In the genomic region with DNA sequence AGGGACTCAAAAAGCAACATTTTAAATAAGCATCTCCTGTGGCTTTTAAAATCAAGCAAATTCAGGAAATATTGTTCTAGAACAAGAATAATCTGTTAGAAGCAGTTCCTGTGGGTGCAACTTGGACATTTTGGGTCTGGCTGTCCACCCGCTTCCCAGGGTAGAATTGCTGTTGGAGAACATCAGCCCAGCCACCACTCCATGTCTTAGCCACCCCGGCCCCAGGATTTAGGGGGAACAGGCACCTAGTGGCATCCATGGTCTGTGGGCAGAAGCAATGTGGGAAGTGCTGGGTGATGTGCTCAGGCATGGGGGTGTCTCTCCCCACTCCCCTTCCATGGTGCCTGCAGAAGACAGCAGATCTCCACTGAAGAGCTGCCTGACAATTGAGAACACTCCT, we compare ENCODE assay signal across 15 cellular contexts.
DNase-seq lines count a peak whose midpoint lies in the region; ATAC-seq and TF ChIP-seq lines count a peak whose summit lies in the region.
"Had no signal": no experiment of that assay in that cellular context is flagged by ENCODE, and none has a peak within 500 bp of the region (broad histone marks: within the 10 kb centered on the region; RNA-seq: fewer than 3 reads in every experiment).

No MANE protein-coding gene starts in this region.

- H3K9me3 ChIP-seq in right lobe of liver = no peaks in the 10 kb centered on the region
- peaks cover 0 to 3% (median 0%) of the 10 kb centered on the region in 3 donors for H3K9me3 ChIP-seq in tibial artery

- H3K27me3 Mint-ChIP-seq in activated naive CD4-positive, alpha-beta T cell treated with anti-CD3 and anti-CD28 coated beads, Interleukin-2, amount 10 ng/mL, durations not matched to agents 7 days and 5 days = peaks cover 33% of the 10 kb centered on the region
- no peaks in the 10 kb centered on the region for H3K27me3 Mint-ChIP-seq in activated T-helper 17 cell treated with anti-CD3 and anti-CD28 coated beads, Interleukin-2, amount 50 U/mL, for 72 hours
- H3K27me3 Mint-ChIP-seq: central memory CD8-positive, alpha-beta T cell had no signal

- TF ChIP-seq CTCF in right lobe of liver (IDR thresholded peaks at IDR 0.05) (no peak), tibial artery (IDR thresholded peaks at IDR 0.05) (no peak)

- H3K36me3 ChIP-seq in right lobe of liver = no peaks in the 10 kb centered on the region
- H3K36me3 ChIP-seq in tibial artery = no peaks in the 10 kb centered on the region
- H3K36me3 ChIP-seq: BLaER1 treated with 17β-estradiol and CSF1 and Interleukin-3, amounts not matched to agents 10 nM and 100 nM; SJSA1 had no signal

- intact Hi-C loops in right lobe of liver (cut with DNase I) (loop anchor here (5.0 to 10.0 kb wide), 2 partner anchors 284 to 287 kb away; no protein-coding TSS in a partner anchor), tibial artery (cut with DNase I; ENCODE audit: low total_unique reads) (loop anchor here (5.0 kb wide), 2 partner anchors 52 to 272 kb away; no protein-coding TSS in a partner anchor)

- no peak overlapping the region for H3K4me3 Mint-ChIP-seq in activated naive CD4-positive, alpha-beta T cell treated with anti-CD3 and anti-CD28 coated beads, Interleukin-2, amount 10 ng/mL, durations not matched to agents 7 days and 5 days
- no peak overlapping the region for H3K4me3 Mint-ChIP-seq in activated T-helper 17 cell treated with anti-CD3 and anti-CD28 coated beads, Interleukin-2, amount 50 U/mL, for 72 hours
- H3K4me3 Mint-ChIP-seq: activated B cell treated with CpG ODN at 0.5 μM for 24 hours; activated CD8-positive, alpha-beta T cell treated with anti-CD3 and anti-CD28 coated beads, Interleukin-2, amount 10 ng/mL, durations not matched to agents 7 days and 5 days; central memory CD8-positive, alpha-beta T cell; endodermal cell had no signal

- CTCF ChIA-PET in activated naive CD4-positive, alpha-beta T cell treated with anti-CD3 and anti-CD28 coated beads, Interleukin-2, amount 10 ng/mL, durations not matched to agents 7 days and 5 days (lab: Charles Lee) = interaction anchor here (0.7 to 6.4 kb wide), 34 partner anchors 9 to 719 kb away, joined by 3 to 208 read pairs (median 6); no protein-coding TSS in a partner anchor

- peak overlapping the region; percentile 14 for H3K27ac Mint-ChIP-seq in activated naive CD4-positive, alpha-beta T cell treated with anti-CD3 and anti-CD28 coated beads, Interleukin-2, amount 10 ng/mL, durations not matched to agents 7 days and 5 days
- H3K27ac Mint-ChIP-seq in activated naive CD4-positive, alpha-beta T cell treated with anti-CD3 and anti-CD28 coated beads, Interleukin-2, amount 50 U/mL, for 72 hours = no peak overlapping the region
- no peak overlapping the region for H3K27ac Mint-ChIP-seq in activated T-helper 17 cell treated with anti-CD3 and anti-CD28 coated beads, Interleukin-2, amount 50 U/mL, for 72 hours
- H3K27ac Mint-ChIP-seq: activated B cell treated with CpG ODN at 0.5 μM for 24 hours; activated T-helper 2 cell treated with anti-CD3 and anti-CD28 coated beads, Interferon-gamma antibody, Interleukin-2, Interleukin-4, amounts not matched to agents 10 μg/mL and 5 μg/mL and 100 μg/mL, durations not matched to agents 14 hours and 24 hours and 36 hours; endodermal cell had no signal

- H3K27me3 ChIP-seq in right lobe of liver (no peaks in the 10 kb centered on the region), tibial artery (no peaks in the 10 kb centered on the region)
- H3K27me3 ChIP-seq: BLaER1 treated with 17β-estradiol and CSF1 and Interleukin-3, amounts not matched to agents 10 nM and 100 nM; SJSA1 had no signal

- no peak for ATAC-seq in activated naive CD4-positive, alpha-beta T cell treated with anti-CD3 and anti-CD28 coated beads, Interleukin-2, amount 50 U/mL, for 72 hours
- no peak for ATAC-seq in right lobe of liver
- ATAC-seq in activated T-helper 17 cell treated with anti-CD3 and anti-CD28 coated beads, Interleukin-2, amount 50 U/mL, for 72 hours (replicated peaks) = no peak
- no peak for ATAC-seq in HG03135 (IDR thresholded peaks at IDR 0.05; ENCODE audit: unreplicated experiment)

- H3K4me1 ChIP-seq in right lobe of liver (peaks cover 0 to 19% (median 8%) of the 10 kb centered on the region in 4 donors), tibial artery (peaks cover 0 to 27% (median 24%) of the 10 kb centered on the region in 4 donors)

- DNase-seq in activated naive CD4-positive, alpha-beta T cell treated with anti-CD3 and anti-CD28 coated beads, Interleukin-2, amount 10 ng/mL, durations not matched to agents 7 days and 5 days = no peak
- no peak for DNase-seq in activated naive CD4-positive, alpha-beta T cell treated with anti-CD3 and anti-CD28 coated beads, Interleukin-2, amount 50 U/mL, for 72 hours (ENCODE audit: low spot score in 2 of 2)
- DNase-seq in right lobe of liver = no peak
- DNase-seq in tibial artery = no peak
- no peak for DNase-seq in NCI-H526 (lab: John Stamatoyannopoulos, UW)
- DNase-seq: activated B cell treated with CpG ODN at 0.5 μM for 24 hours had no signal

- peaks cover 11% of the 10 kb centered on the region for H3K36me3 Mint-ChIP-seq in activated naive CD4-positive, alpha-beta T cell treated with anti-CD3 and anti-CD28 coated beads, Interleukin-2, amount 10 ng/mL, durations not matched to agents 7 days and 5 days
- H3K36me3 Mint-ChIP-seq in activated naive CD4-positive, alpha-beta T cell treated with anti-CD3 and anti-CD28 coated beads, Interleukin-2, amount 50 U/mL, for 72 hours = peaks cover 19 to 24% of the 10 kb centered on the region in 2 donors
- H3K36me3 Mint-ChIP-seq in activated T-helper 17 cell treated with anti-CD3 and anti-CD28 coated beads, Interleukin-2, amount 50 U/mL, for 72 hours (ENCODE audit: low read depth) = peaks cover 14% of the 10 kb centered on the region

- H3K27ac ChIP-seq in angular gyrus (ENCODE audit: low read depth, low read length) (peak overlapping the region; percentile 48), right lobe of liver (peak overlapping the region in 2 of 3 donors; percentile 40 to 46), tibial artery (peak overlapping the region; percentile 61 to 72)
- H3K27ac ChIP-seq: SJSA1 had no signal

- 78% methylated on average over 2 of the region's 2 CpGs for WGBS in right lobe of liver (ENCODE audit: insufficient coverage, low coverage, low lambda C conversion rate, missing lambda C conversion rate)

- H3K4me1 Mint-ChIP-seq in activated naive CD4-positive, alpha-beta T cell treated with anti-CD3 and anti-CD28 coated beads, Interleukin-2, amount 10 ng/mL, durations not matched to agents 7 days and 5 days = peaks cover 50% of the 10 kb centered on the region
- peaks cover 29% of the 10 kb centered on the region for H3K4me1 Mint-ChIP-seq in activated T-helper 17 cell treated with anti-CD3 and anti-CD28 coated beads, Interleukin-2, amount 50 U/mL, for 72 hours

- peaks cover 16% of the 10 kb centered on the region for H3K9me3 Mint-ChIP-seq in activated naive CD4-positive, alpha-beta T cell treated with anti-CD3 and anti-CD28 coated beads, Interleukin-2, amount 10 ng/mL, durations not matched to agents 7 days and 5 days
- peaks cover 12 to 13% of the 10 kb centered on the region in 2 donors for H3K9me3 Mint-ChIP-seq in activated naive CD4-positive, alpha-beta T cell treated with anti-CD3 and anti-CD28 coated beads, Interleukin-2, amount 50 U/mL, for 72 hours
- H3K9me3 Mint-ChIP-seq in activated T-helper 17 cell treated with anti-CD3 and anti-CD28 coated beads, Interleukin-2, amount 50 U/mL, for 72 hours = peaks cover 8% of the 10 kb centered on the region
- H3K9me3 Mint-ChIP-seq: central memory CD8-positive, alpha-beta T cell had no signal

- TF ChIP-seq POLR2A in right lobe of liver (IDR thresholded peaks at IDR 0.05) = no peak

- H3K4me3 ChIP-seq in right lobe of liver (no peak overlapping the region), tibial artery (no peak overlapping the region)
- H3K4me3 ChIP-seq: BLaER1 treated with 17β-estradiol and CSF1 and Interleukin-3, amounts not matched to agents 10 nM and 100 nM; SJSA1 had no signal
